12 cellular contexts compared by ENCODE assay signal in genomic region chr5:159814810-159815585, GRCh38.
"Had no signal": no experiment of that assay in that cellular context is flagged by ENCODE, and none has a peak within 500 bp of the region (broad histone marks: within the 10 kb centered on the region; RNA-seq: fewer than 3 reads in every experiment).

No MANE protein-coding gene starts in this region.

- H3K4me1 ChIP-seq: parathyroid adenoma had no signal

- H3K9me3 ChIP-seq: lower lobe of right lung had no signal

- H3K4me3 ChIP-seq: hepatocyte, lower lobe of right lung, skin epidermis had no signal

- H3K4me1 Mint-ChIP-seq: T-cell had no signal

- DNase-seq: activated CD4-positive, alpha-beta T cell treated with anti-CD3 and anti-CD28 coated beads for 36 hours; activated CD8-positive, alpha-beta memory T cell treated with anti-CD3 and anti-CD28 coated beads for 24 hours; activated naive CD4-positive, alpha-beta T cell treated with anti-CD3 and anti-CD28 coated beads for 36 hours; lower lobe of right lung; midbrain; retina; T-cell; WERI-Rb-1 had no signal

- H3K4me3 Mint-ChIP-seq: activated CD4-positive, alpha-beta T cell treated with anti-CD3 and anti-CD28 coated beads for 36 hours; activated naive CD4-positive, alpha-beta T cell treated with anti-CD3 and anti-CD28 coated beads for 36 hours; T-cell had no signal

- H3K27me3 ChIP-seq: hepatocyte had no signal

- H3K9me3 Mint-ChIP-seq: T-cell had no signal

- H3K36me3 ChIP-seq: lower lobe of right lung, WERI-Rb-1 had no signal

- H3K27ac Mint-ChIP-seq: activated CD4-positive, alpha-beta T cell treated with anti-CD3 and anti-CD28 coated beads for 36 hours; activated naive CD4-positive, alpha-beta T cell treated with anti-CD3 and anti-CD28 coated beads for 36 hours; T-cell had no signal

- H3K27ac ChIP-seq: hepatocyte, lower lobe of right lung, parathyroid adenoma, skin epidermis, WERI-Rb-1 had no signal

- H3K36me3 Mint-ChIP-seq: T-cell had no signal

- ATAC-seq: esophagus mucosa, lower lobe of right lung, T-cell had no signal
